ENCODE assay signal across 1 cellular context in genomic region chr14:61322011-61322798, GRCh38.
TF ChIP-seq lines count a peak whose summit lies in the region.

No MANE protein-coding gene starts in this region.

TF ChIP-seq in GM12878, 131 proteins besides CTCF, POLR2A, EP300 and RAD21 (continued from another document):
- TF ChIP-seq MAX (IDR thresholded peaks at IDR 0.05; ENCODE audit: low read depth, low read length), result peak; percentile 17; the same call in 1 of the 2 replicates
- peak; percentile 55; the same call in 1 of the 2 replicates for TF ChIP-seq TCF3 (IDR thresholded peaks at IDR 0.05; ENCODE audit: borderline replicate concordance, insufficient read depth, low read depth, low read length)
- no peak for TF ChIP-seq ZBTB4 (CRISPR knock-in tag; IDR thresholded peaks at IDR 0.05)
- TF ChIP-seq RUNX3 (IDR thresholded peaks at IDR 0.05; ENCODE audit: low read length), result peak; percentile 36; the same call in 1 of the 2 replicates
- TF ChIP-seq RB1 (IDR thresholded peaks at IDR 0.05; ENCODE audit: borderline replicate concordance), result no peak
- TF ChIP-seq ESRRA (IDR thresholded peaks at IDR 0.05; ENCODE audit: low read length), result no peak
- TF ChIP-seq IKZF2 (IDR thresholded peaks at IDR 0.05), result peak; percentile 37 to 48; a peak in 3 of 4 replicates
- TF ChIP-seq NFIC (IDR thresholded peaks at IDR 0.05; ENCODE audit: low read depth, low read length), result no peak
- 0 out of 2 replicates have a peak, but pooled peaks have one; percentile 33 for TF ChIP-seq ZNF687 (IDR thresholded peaks at IDR 0.05)
- TF ChIP-seq PRDM15 (CRISPR knock-in tag; IDR thresholded peaks at IDR 0.05), result no peak
- peak; percentile 50 for TF ChIP-seq HDAC6 (IDR thresholded peaks at IDR 0.05; ENCODE audit: unreplicated experiment)
- TF ChIP-seq LARP7 (IDR thresholded peaks at IDR 0.05), result peak; percentile 37; the same call in 1 of the 2 replicates
- TF ChIP-seq MXI1 (IDR thresholded peaks at IDR 0.05; ENCODE audit: low read depth, low read length), result peak; percentile 54; the same call in 1 of the 2 replicates
- TF ChIP-seq ZNF622 (IDR thresholded peaks at IDR 0.05), result no peak
- 0 out of 2 replicates have a peak, but pooled peaks have one; percentile 31 for TF ChIP-seq TCF12 (IDR thresholded peaks at IDR 0.05; ENCODE audit: low read depth, low read length)
- no peak for TF ChIP-seq PAX5 (IDR thresholded peaks at IDR 0.05; ENCODE audit: borderline replicate concordance, low read depth, low read length)
TF ChIP-seq in GM12878: peak in this region for 12.
